ENCODE assay signal across 8 cellular contexts in the genomic region with DNA sequence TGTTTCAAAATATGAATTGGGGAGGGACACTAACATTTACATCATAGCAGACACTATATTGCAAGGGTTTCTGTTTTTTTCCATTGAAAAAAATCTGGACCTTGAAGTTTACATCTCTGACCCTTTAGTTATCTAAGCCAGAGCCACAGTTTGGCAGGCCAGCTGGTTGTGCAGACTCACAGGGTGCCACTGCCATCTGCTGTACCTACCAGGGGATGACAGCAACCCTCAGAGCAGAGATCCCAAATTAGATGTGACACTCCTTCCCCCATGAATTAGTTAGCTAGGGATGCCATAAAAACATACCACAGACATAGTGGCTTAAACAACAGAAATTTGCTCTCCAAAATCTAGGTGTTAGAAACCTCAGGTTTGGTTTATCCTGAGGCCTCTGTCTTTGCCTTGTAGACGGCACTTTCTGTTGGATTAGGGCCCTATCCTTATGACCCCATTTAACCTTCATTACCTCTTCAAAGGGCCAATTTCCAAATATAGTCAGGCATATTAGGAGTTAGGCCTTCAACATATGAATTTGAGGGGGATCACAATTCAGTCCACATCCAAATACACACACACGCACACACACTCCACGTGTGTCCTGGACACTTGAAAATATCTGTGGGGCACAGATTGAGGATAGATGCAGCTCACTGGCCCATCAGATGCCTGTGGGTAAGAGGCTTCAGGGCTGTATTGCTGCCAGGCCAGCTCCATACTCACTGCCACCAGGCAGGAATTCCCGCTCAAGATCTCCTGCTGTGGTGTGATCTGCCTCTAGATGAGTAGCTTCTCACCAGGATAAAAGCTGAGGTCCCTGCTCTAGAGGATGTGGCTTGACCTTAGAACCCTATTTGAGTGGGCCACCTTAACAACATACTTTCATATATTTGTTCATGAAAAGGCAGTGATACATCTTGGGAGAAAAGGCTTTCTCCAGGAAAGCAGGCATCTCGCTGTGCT.
DNase-seq lines count a peak whose midpoint lies in the region; ATAC-seq, FAIRE-seq and TF ChIP-seq lines count a peak whose summit lies in the region.

No MANE protein-coding gene starts in this region.

- TF ChIP-seq CTCF in GM06990 (IDR thresholded peaks at IDR 0.05; ENCODE audit: insufficient read depth, low read length, poor library complexity, severe bottlenecking) (peak; percentile 37), HFFc6 (IDR thresholded peaks at IDR 0.05) (no peak; the same call in 1 of the 2 replicates)

- no peaks in the 10 kb centered on the region for H3K36me3 ChIP-seq in GM06990 (ENCODE audit: control insufficient read depth, insufficient read depth, low read length)

- no peaks in the 10 kb centered on the region for H3K36me3 Mint-ChIP-seq in HFFc6 (ENCODE audit: low read depth)

- no peaks in the 10 kb centered on the region for H3K27me3 Mint-ChIP-seq in HFFc6 (ENCODE audit: insufficient read depth)

- H3K27me3 ChIP-seq in GM06990 (replicated peaks; ENCODE audit: control insufficient read depth, insufficient read depth, low read length) = no peaks in the 10 kb centered on the region

- DNase-seq in GM06990 (ENCODE audit: extremely low read depth, insufficient read length) (no peak), NCI-H1105 (lab: John Stamatoyannopoulos, UW) (peak; percentile 51), amniotic epithelial cell (ENCODE audit: low read depth) (peak; percentile 38), iPS-NIHi11 (ENCODE audit: low spot score) (peak; percentile 47), RCC 7860 (ENCODE audit: low spot score) (no peak), HFFc6 (no peak)

- H3K4me1 Mint-ChIP-seq in HFFc6 (ENCODE audit: low read depth) = no peaks in the 10 kb centered on the region

- no peak for FAIRE-seq in RCC 7860 (lab: Jason Lieb, UNC)

- no peak overlapping the region for H3K27ac Mint-ChIP-seq in HFFc6

- ATAC-seq in HG02763 (IDR thresholded peaks at IDR 0.05; ENCODE audit: unreplicated experiment) (no peak), HG03095 (IDR thresholded peaks at IDR 0.05; ENCODE audit: unreplicated experiment) (no peak)

- no peak overlapping the region for H3K4me3 ChIP-seq in GM06990 (replicated peaks; ENCODE audit: low read depth, low read length)

- no peak overlapping the region for H3K4me3 Mint-ChIP-seq in HFFc6

- peaks cover 6% of the 10 kb centered on the region; the same call in 1 of the 2 replicates for H3K9me3 Mint-ChIP-seq in HFFc6

Comparison
In these comparisons a context has a peak if more than half of its experiments do, and no peak if none do; other contexts are left out.
1. DNase-seq: peak in NCI-H1105 (single experiment), amniotic epithelial cell (single experiment) and iPS-NIHi11 (single experiment); none in GM06990 (single experiment), RCC 7860 (single experiment) and HFFc6 (single experiment).